In the genomic region with DNA sequence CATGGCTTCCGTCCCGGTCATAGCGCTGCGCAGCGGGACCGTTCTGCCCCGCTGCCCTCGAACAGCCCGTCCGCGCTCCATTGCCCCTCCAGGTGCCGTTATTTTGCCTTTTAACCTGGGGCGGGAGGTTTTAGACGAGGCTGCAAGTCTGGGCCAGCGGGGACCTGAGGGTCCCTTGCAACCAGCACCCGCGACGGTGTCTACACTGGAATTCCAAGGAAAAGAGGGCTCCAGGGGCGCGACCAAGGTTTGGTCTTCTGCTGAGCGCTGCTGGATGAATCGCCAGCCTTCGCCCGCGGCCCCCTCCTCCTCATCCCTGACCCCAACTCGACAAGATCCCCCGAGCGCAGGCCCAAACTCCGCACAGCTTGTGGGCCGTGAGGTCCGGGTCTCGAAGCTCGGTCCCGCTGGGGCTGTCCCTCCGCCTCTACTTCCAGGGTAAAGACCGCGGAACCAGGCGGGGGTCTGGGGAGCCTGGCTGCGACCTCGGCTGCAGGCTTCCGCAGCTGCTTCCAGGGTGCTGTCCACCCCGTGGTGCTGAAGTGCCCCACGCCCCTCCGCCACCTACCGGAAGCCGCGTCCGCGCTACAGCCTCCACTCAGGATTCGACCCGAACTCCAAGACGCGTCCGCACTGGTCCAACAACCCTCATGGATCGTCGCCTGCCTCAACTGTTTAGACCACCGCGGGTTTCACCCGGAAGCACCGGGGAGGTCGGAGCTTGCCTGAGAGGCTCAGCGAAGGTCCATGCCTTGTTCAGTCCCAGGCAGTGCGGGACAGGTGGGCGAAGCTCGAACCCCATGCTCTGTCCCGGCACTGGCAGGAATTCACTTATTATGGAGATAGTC, we compare ENCODE assay signal across 1 cellular context.
TF ChIP-seq lines count a peak whose summit lies in the region.

No MANE protein-coding gene starts in this region.

TF ChIP-seq in WTC11, 78 proteins besides CTCF, POLR2A, EP300 and RAD21 (continued from another document):
- TF ChIP-seq CBFB (CRISPR knock-in tag; IDR thresholded peaks at IDR 0.05; ENCODE audit: low read depth) = 0 out of 2 replicates have a peak, but pooled peaks have one; percentile 40
- TF ChIP-seq, protein P1, sequence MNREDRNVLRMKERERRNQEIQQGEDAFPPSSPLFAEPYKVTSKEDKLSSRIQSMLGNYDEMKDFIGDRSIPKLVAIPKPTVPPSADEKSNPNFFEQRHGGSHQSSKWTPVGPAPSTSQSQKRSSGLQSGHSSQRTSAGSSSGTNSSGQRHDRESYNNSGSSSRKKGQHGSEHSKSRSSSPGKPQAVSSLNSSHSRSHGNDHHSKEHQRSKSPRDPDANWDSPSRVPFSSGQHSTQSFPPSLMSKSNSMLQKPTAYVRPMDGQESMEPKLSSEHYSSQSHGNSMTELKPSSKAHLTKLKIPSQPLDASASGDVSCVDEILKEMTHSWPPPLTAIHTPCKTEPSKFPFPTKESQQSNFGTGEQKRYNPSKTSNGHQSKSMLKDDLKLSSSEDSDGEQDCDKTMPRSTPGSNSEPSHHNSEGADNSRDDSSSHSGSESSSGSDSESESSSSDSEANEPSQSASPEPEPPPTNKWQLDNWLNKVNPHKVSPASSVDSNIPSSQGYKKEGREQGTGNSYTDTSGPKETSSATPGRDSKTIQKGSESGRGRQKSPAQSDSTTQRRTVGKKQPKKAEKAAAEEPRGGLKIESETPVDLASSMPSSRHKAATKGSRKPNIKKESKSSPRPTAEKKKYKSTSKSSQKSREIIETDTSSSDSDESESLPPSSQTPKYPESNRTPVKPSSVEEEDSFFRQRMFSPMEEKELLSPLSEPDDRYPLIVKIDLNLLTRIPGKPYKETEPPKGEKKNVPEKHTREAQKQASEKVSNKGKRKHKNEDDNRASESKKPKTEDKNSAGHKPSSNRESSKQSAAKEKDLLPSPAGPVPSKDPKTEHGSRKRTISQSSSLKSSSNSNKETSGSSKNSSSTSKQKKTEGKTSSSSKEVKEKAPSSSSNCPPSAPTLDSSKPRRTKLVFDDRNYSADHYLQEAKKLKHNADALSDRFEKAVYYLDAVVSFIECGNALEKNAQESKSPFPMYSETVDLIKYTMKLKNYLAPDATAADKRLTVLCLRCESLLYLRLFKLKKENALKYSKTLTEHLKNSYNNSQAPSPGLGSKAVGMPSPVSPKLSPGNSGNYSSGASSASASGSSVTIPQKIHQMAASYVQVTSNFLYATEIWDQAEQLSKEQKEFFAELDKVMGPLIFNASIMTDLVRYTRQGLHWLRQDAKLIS (CRISPR knock-in tag; IDR thresholded peaks at IDR 0.05; ENCODE audit: borderline replicate concordance) = no peak
- no peak for TF ChIP-seq GTF2I (CRISPR knock-in tag; conservative IDR thresholded peaks at IDR 0.05)
- no peak for TF ChIP-seq HMGA2 (CRISPR knock-in tag; IDR thresholded peaks at IDR 0.05)
- peak; percentile 84; the same call in 1 of the 2 replicates for TF ChIP-seq SMAD4 (CRISPR knock-in tag; IDR thresholded peaks at IDR 0.05)
- TF ChIP-seq ELF4 (CRISPR knock-in tag; IDR thresholded peaks at IDR 0.05; ENCODE audit: low read depth) = 0 out of 2 replicates have a peak, but pooled peaks have one; percentile 75
- TF ChIP-seq RORB (CRISPR knock-in tag; IDR thresholded peaks at IDR 0.05) = no peak
- TF ChIP-seq ZNF263 (CRISPR knock-in tag; IDR thresholded peaks at IDR 0.05; ENCODE audit: low read depth) = no peak
- TF ChIP-seq, protein P2, sequence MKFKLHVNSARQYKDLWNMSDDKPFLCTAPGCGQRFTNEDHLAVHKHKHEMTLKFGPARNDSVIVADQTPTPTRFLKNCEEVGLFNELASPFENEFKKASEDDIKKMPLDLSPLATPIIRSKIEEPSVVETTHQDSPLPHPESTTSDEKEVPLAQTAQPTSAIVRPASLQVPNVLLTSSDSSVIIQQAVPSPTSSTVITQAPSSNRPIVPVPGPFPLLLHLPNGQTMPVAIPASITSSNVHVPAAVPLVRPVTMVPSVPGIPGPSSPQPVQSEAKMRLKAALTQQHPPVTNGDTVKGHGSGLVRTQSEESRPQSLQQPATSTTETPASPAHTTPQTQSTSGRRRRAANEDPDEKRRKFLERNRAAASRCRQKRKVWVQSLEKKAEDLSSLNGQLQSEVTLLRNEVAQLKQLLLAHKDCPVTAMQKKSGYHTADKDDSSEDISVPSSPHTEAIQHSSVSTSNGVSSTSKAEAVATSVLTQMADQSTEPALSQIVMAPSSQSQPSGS (CRISPR knock-in tag; IDR thresholded peaks at IDR 0.05; ENCODE audit: borderline replicate concordance, low read depth) = peak; percentile 72; the same call in 1 of the 2 replicates
- peak; percentile 93; the same call in 1 of the 2 replicates for TF ChIP-seq ZBTB21 (CRISPR knock-in tag; IDR thresholded peaks at IDR 0.05; ENCODE audit: borderline replicate concordance)
- TF ChIP-seq, protein P3, sequence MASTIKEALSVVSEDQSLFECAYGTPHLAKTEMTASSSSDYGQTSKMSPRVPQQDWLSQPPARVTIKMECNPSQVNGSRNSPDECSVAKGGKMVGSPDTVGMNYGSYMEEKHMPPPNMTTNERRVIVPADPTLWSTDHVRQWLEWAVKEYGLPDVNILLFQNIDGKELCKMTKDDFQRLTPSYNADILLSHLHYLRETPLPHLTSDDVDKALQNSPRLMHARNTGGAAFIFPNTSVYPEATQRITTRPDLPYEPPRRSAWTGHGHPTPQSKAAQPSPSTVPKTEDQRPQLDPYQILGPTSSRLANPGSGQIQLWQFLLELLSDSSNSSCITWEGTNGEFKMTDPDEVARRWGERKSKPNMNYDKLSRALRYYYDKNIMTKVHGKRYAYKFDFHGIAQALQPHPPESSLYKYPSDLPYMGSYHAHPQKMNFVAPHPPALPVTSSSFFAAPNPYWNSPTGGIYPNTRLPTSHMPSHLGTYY (CRISPR knock-in tag; IDR thresholded peaks at IDR 0.05) = no peak
- TF ChIP-seq GRHL2 (CRISPR knock-in tag; IDR thresholded peaks at IDR 0.05; ENCODE audit: insufficient replicate concordance, severe bottlenecking) = no peak
- no peak for TF ChIP-seq NFATC4 (CRISPR knock-in tag; IDR thresholded peaks at IDR 0.05)
- peak; percentile 77 for TF ChIP-seq SP1 (CRISPR knock-in tag; conservative IDR thresholded peaks at IDR 0.05)
- TF ChIP-seq OVOL2 (CRISPR knock-in tag; IDR thresholded peaks at IDR 0.05; ENCODE audit: borderline replicate concordance) = no peak
